ENCODE assay signal across 8 cellular contexts in genomic region chr17:59830007-59830630, GRCh38.
A peak's percentile ranks its signal among the peaks of the same experiment; 100 is the strongest.
DNase-seq lines count a peak whose midpoint lies in the region; ATAC-seq and TF ChIP-seq lines count a peak whose summit lies in the region.

No MANE protein-coding gene starts in this region.

- H3K9me3 ChIP-seq in thoracic aorta = no peaks in the 10 kb centered on the region

- peaks cover 48 to 76% of the 10 kb centered on the region in 2 donors for H3K4me1 ChIP-seq in thoracic aorta (ENCODE audit: control insufficient read depth in 1 of 2, low read depth in 2 of 2)

- no peak for ATAC-seq in thoracic aorta (ENCODE audit: insufficient number of reproducible peaks, low FRiP score, low read depth)
- no peak for ATAC-seq in GM21515 (IDR thresholded peaks at IDR 0.05; ENCODE audit: unreplicated experiment)

- DNase-seq in activated CD4-positive, alpha-beta T cell treated with anti-CD3 and anti-CD28 coated beads for 4 hours = peak; percentile 40 to 50
- no peak for DNase-seq in activated CD4-positive, alpha-beta T cell treated with anti-CD3 and anti-CD28 coated beads, Interleukin-2, amount 50 U/mL, for 1 hour
- peak; percentile 80 for DNase-seq in activated CD8-positive, alpha-beta memory T cell treated with anti-CD3 and anti-CD28 coated beads, Interleukin-2, amount 50 U/mL, for 48 hours
- peak; percentile 77 for DNase-seq in iris pigment epithelial cell (ENCODE audit: low read depth)
- DNase-seq in thoracic aorta (ENCODE audit: low spot score) = no peak
- no peak for DNase-seq in DMS53 treated with DMSO at 0.1 percent for 48 hours (lab: John Stamatoyannopoulos, UW; ENCODE audit: unreplicated experiment)
- DNase-seq in iPS-NIHi7 (ENCODE audit: extremely low spot score) = no peak

- H3K27me3 ChIP-seq in thoracic aorta (replicated peaks; ENCODE audit: insufficient read depth) = no peaks in the 10 kb centered on the region

- peak overlapping the region; percentile 71 to 80 for H3K27ac ChIP-seq in thoracic aorta

- no peak for TF ChIP-seq CTCF in thoracic aorta (IDR thresholded peaks at IDR 0.05)

- no peak overlapping the region for H3K4me3 ChIP-seq in thoracic aorta

- H3K36me3 ChIP-seq in thoracic aorta = no peaks in the 10 kb centered on the region

Comparison
In these comparisons a context has a peak if more than half of its experiments do, and no peak if none do; other contexts are left out.
1. DNase-seq: peak in activated CD4-positive, alpha-beta T cell treated with anti-CD3 and anti-CD28 coated beads for 4 hours (2 of 2), activated CD8-positive, alpha-beta memory T cell treated with anti-CD3 and anti-CD28 coated beads, Interleukin-2, amount 50 U/mL, for 48 hours (single experiment) and iris pigment epithelial cell (single experiment); none in activated CD4-positive, alpha-beta T cell treated with anti-CD3 and anti-CD28 coated beads, Interleukin-2, amount 50 U/mL, for 1 hour (single experiment), thoracic aorta (single experiment), DMS53 treated with DMSO at 0.1 percent for 48 hours (single experiment) and iPS-NIHi7 (single experiment).